Comparison of ENCODE assay signal across 11 cellular contexts in the genomic region with DNA sequence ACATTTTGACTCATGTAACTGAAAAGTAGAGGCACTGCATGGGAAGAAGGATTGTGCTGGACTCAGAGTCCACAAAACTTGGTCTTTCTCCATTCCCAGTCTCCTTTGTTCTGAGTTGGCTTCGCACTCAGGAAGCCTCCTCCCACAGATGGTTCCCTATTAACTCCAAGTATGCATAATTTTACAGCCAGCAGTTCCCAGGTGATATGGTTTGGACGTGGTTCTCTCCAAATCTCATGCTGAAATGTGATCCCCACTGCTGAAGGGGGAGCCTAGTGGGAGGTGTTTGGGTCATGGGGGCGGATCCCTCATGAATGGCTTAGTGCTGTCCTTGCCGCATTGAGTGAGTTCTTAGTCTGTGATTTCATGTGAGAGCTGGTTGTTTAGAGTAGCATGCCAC.
DNase-seq lines count a peak whose midpoint lies in the region; ATAC-seq, FAIRE-seq and TF ChIP-seq lines count a peak whose summit lies in the region.
"Had no signal": no experiment of that assay in that cellular context is flagged by ENCODE, and none has a peak within 500 bp of the region (broad histone marks: within the 10 kb centered on the region; RNA-seq: fewer than 3 reads in every experiment).

No MANE protein-coding gene starts in this region.

- no peak for TF ChIP-seq RAD21 in HepG2 (CRISPR knock-in tag; IDR thresholded peaks at IDR 0.05)

- peak; percentile 43 for DNase-seq in astrocyte (ENCODE audit: low read depth)
- DNase-seq in left colon, result peak; percentile 31 to 52
- DNase-seq in small intestine, result peak; percentile 54
- no peak for DNase-seq in HepG2 (ENCODE audit: low spot score)
- no peak for DNase-seq in SHP77 (lab: John Stamatoyannopoulos, UW)
- DNase-seq: right lobe of liver had no signal

- H3K27me3 Mint-ChIP-seq in astrocyte (ENCODE audit: low read depth, unreplicated experiment), result no peaks in the 10 kb centered on the region

- no peak overlapping the region for H3K4me3 Mint-ChIP-seq in astrocyte (ENCODE audit: unreplicated experiment)
- H3K4me3 Mint-ChIP-seq: stimulated activated naive CD8-positive, alpha-beta T cell treated with anti-CD3 and anti-CD28 coated beads, Interleukin-15, Interleukin-2, amounts not matched to agents 100 ng/mL and 50 ng/mL, for 24 hours had no signal

- H3K36me3 ChIP-seq in HUES48 (ENCODE audit: control insufficient read depth, insufficient read depth, low read length) (no peaks in the 10 kb centered on the region), astrocyte (ENCODE audit: insufficient read depth, low read length) (no peaks in the 10 kb centered on the region), small intestine (ENCODE audit: control insufficient read depth in 2 of 2, insufficient read depth in 2 of 2, low read length in 2 of 2) (no peaks in the 10 kb centered on the region), HepG2 (replicated peaks in 1 of 2; ENCODE audit: control insufficient read depth in 1 of 2, insufficient read depth in 2 of 2, low read length in 2 of 2) (no peaks in the 10 kb centered on the region)
- H3K36me3 ChIP-seq: right lobe of liver had no signal

- no peak for TF ChIP-seq POLR2A in HepG2 (IDR thresholded peaks at IDR 0.05; ENCODE audit: insufficient read depth in 1 of 2, low read depth in 2 of 2, low read length in 2 of 2)

- H3K27ac ChIP-seq in HUES48 (ENCODE audit: low read depth, low read length) (peak overlapping the region; percentile 18), astrocyte (ENCODE audit: low read depth, low read length) (no peak overlapping the region), small intestine (ENCODE audit: low read depth in 1 of 2, low read length in 1 of 2) (peak overlapping the region; percentile 29 to 56), HepG2 (ENCODE audit: extremely low read length, insufficient read depth, low read length) (no peak overlapping the region)
- H3K27ac ChIP-seq: right lobe of liver had no signal

- H3K4me1 Mint-ChIP-seq in astrocyte (ENCODE audit: low read depth, unreplicated experiment), result peaks cover 27% of the 10 kb centered on the region

- CTCF ChIA-PET in HepG2 (lab: Yijun Ruan, JAX; ENCODE audit: low intra/inter-chr PET ratio, low total read pairs), result no interaction called here

- POLR2A ChIA-PET in HepG2 (lab: Yijun Ruan, JAX), result no interaction called here

- H3K4me3 ChIP-seq in HUES48 (ENCODE audit: low read depth, low read length), result no peak overlapping the region
- H3K4me3 ChIP-seq in astrocyte (ENCODE audit: insufficient read depth, low read depth, low read length), result no peak overlapping the region
- H3K4me3 ChIP-seq in small intestine (ENCODE audit: low read depth in 1 of 2, low read length in 2 of 2), result no peak overlapping the region
- no peak overlapping the region for H3K4me3 ChIP-seq in HepG2 (replicated peaks in 1 of 3; ENCODE audit: insufficient read depth in 1 of 3, low read depth in 2 of 3, low read length in 3 of 3)
- H3K4me3 ChIP-seq: right lobe of liver had no signal

- no TSS peak for BruUV-seq in HepG2 (replicated peaks; lab: Mats Ljungman, UMichigan)

- H2AFZ ChIP-seq in astrocyte (ENCODE audit: low read depth, low read length) (no peak overlapping the region), HepG2 (ENCODE audit: low read length) (no peak overlapping the region)

- H3K9me3 ChIP-seq in HUES48 (ENCODE audit: control insufficient read depth, insufficient read depth, low read length) (no peaks in the 10 kb centered on the region), astrocyte (ENCODE audit: insufficient read depth, low read depth, low read length) (no peaks in the 10 kb centered on the region), small intestine (ENCODE audit: control insufficient read depth, low read depth) (no peaks in the 10 kb centered on the region), HepG2 (ENCODE audit: low read length) (no peaks in the 10 kb centered on the region)
- H3K9me3 ChIP-seq: right lobe of liver had no signal

- ATAC-seq in left colon (peak; percentile 65), HG03571 (IDR thresholded peaks at IDR 0.05; ENCODE audit: unreplicated experiment) (no peak), HepG2 (no peak)
- ATAC-seq: esophagus mucosa, right lobe of liver had no signal

- intact Hi-C loops in left colon (cut with DNase I, micrococcal nuclease), result no loop called here
- intact Hi-C loops in HepG2 (cut with micrococcal nuclease; ENCODE audit: unreplicated experiment), result no loop called here

- H4K20me1 ChIP-seq in astrocyte (ENCODE audit: insufficient read depth, low read length) (no peaks in the 10 kb centered on the region), HepG2 (ENCODE audit: insufficient read depth, low read length) (no peaks in the 10 kb centered on the region)

- H3K79me2 ChIP-seq in astrocyte (ENCODE audit: insufficient read depth, low read length) (no peaks in the 10 kb centered on the region), HepG2 (ENCODE audit: insufficient read depth, low read length) (no peaks in the 10 kb centered on the region)

- H3K4me2 ChIP-seq in astrocyte (ENCODE audit: low read length) (no peak overlapping the region), HepG2 (ENCODE audit: low read depth, low read length) (no peak overlapping the region)

- H3K27me3 ChIP-seq in HUES48 (ENCODE audit: control insufficient read depth, insufficient read depth, low read length) (no peaks in the 10 kb centered on the region; the same call in 1 of the 2 replicates), astrocyte (ENCODE audit: insufficient read depth, low read length) (no peaks in the 10 kb centered on the region), small intestine (ENCODE audit: control insufficient read depth in 2 of 2, insufficient read depth in 2 of 2, low read length in 2 of 2) (no peaks in the 10 kb centered on the region), HepG2 (ENCODE audit: control insufficient read depth in 1 of 2, insufficient read depth in 2 of 2, low read length in 2 of 2) (no peaks in the 10 kb centered on the region)
- H3K27me3 ChIP-seq: right lobe of liver had no signal

- TF ChIP-seq CTCF in astrocyte (IDR thresholded peaks at IDR 0.05; ENCODE audit: insufficient read depth, low read depth, low read length), result no peak
- no peak for TF ChIP-seq CTCF in HepG2 (CRISPR knock-in tag; IDR thresholded peaks at IDR 0.05)

- WGBS in small intestine, 3 donors, result 16 to 53% (median 25%) methylated on average over 4 of the region's 4 CpGs
- WGBS in HepG2 (ENCODE audit: low lambda C conversion rate), result 10% methylated on average over 4 of the region's 4 CpGs

- H3K9me3 Mint-ChIP-seq in astrocyte (ENCODE audit: unreplicated experiment), result no peaks in the 10 kb centered on the region
- H3K9me3 Mint-ChIP-seq: stimulated activated naive CD8-positive, alpha-beta T cell treated with anti-CD3 and anti-CD28 coated beads, Interleukin-15, Interleukin-2, amounts not matched to agents 100 ng/mL and 50 ng/mL, for 24 hours had no signal

- TF ChIP-seq EP300 in HepG2 (IDR thresholded peaks at IDR 0.05; ENCODE audit: low read depth in 2 of 2, low read length in 2 of 2) (no peak), HepG2 (CRISPR knock-in tag; IDR thresholded peaks at IDR 0.05; ENCODE audit: borderline replicate concordance) (no peak)

- FAIRE-seq in astrocyte (lab: Jason Lieb, UNC) (no peak), small intestine (lab: Jason Lieb, UNC) (no peak), HepG2 (lab: Jason Lieb, UNC) (no peak)
- FAIRE-seq: colon had no signal

- H3K27ac Mint-ChIP-seq in astrocyte (ENCODE audit: unreplicated experiment), result no peak overlapping the region
- H3K27ac Mint-ChIP-seq: stimulated activated naive CD8-positive, alpha-beta T cell treated with anti-CD3 and anti-CD28 coated beads, Interleukin-15, Interleukin-2, amounts not matched to agents 100 ng/mL and 50 ng/mL, for 24 hours had no signal

- H3K36me3 Mint-ChIP-seq in astrocyte (ENCODE audit: low read depth, unreplicated experiment), result no peaks in the 10 kb centered on the region

- H3K4me1 ChIP-seq in HUES48 (ENCODE audit: control insufficient read depth, insufficient read depth, low read length) (peaks cover 16% of the 10 kb centered on the region; the same call in 1 of the 2 replicates), astrocyte (ENCODE audit: insufficient read depth, low read length) (peaks cover 42% of the 10 kb centered on the region), small intestine (ENCODE audit: control insufficient read depth in 2 of 2, insufficient read depth in 1 of 2, low read depth in 1 of 2, low read length in 1 of 2) (peaks cover 18 to 20% of the 10 kb centered on the region in 2 donors), HepG2 (ENCODE audit: insufficient read depth, low read length) (no peaks in the 10 kb centered on the region)
- H3K4me1 ChIP-seq: right lobe of liver had no signal

- in situ Hi-C loops in HepG2 (cut with HindIII; ENCODE audit: extremely low pct_ligation_motif_present, low pct_unique_long_range_greater_than_20kb), result no loop called here

- no peak overlapping the region for H3K9ac ChIP-seq in HUES48 (ENCODE audit: low read depth, low read length)
- H3K9ac ChIP-seq in astrocyte (ENCODE audit: low read length), result no peak overlapping the region
- no peak overlapping the region for H3K9ac ChIP-seq in HepG2 (ENCODE audit: insufficient read depth, low read depth, low read length)

TF ChIP-seq in HepG2, 621 proteins besides CTCF, POLR2A, EP300 and RAD21:
- no peak for TF ChIP-seq JUND (CRISPR knock-in tag; IDR thresholded peaks at IDR 0.05)
- no peak for TF ChIP-seq GTF2F1 (IDR thresholded peaks at IDR 0.05; ENCODE audit: low read length)
- no peak for TF ChIP-seq NR2F6 (IDR thresholded peaks at IDR 0.05)
- TF ChIP-seq NR2F6 (CRISPR knock-in tag; IDR thresholded peaks at IDR 0.05), result no peak
- no peak for TF ChIP-seq MTF2 (CRISPR knock-in tag; IDR thresholded peaks at IDR 0.05; ENCODE audit: borderline replicate concordance)
- no peak for TF ChIP-seq HCFC1 (IDR thresholded peaks at IDR 0.05; ENCODE audit: low read depth, low read length)
- no peak for TF ChIP-seq AHR (CRISPR knock-in tag; IDR thresholded peaks at IDR 0.05)
- TF ChIP-seq TP53 (CRISPR knock-in tag; conservative IDR thresholded peaks at IDR 0.05), result no peak
- TF ChIP-seq ZNF430 (CRISPR knock-in tag; IDR thresholded peaks at IDR 0.05), result no peak
- TF ChIP-seq HDAC6 (IDR thresholded peaks at IDR 0.05; ENCODE audit: low read depth, low read length), result no peak
- no peak for TF ChIP-seq SETDB1 (CRISPR knock-in tag; IDR thresholded peaks at IDR 0.05; ENCODE audit: borderline replicate concordance)

Comparison
In these comparisons a context has a peak if more than half of its experiments do, and no peak if none do; other contexts are left out.
1. H3K27ac ChIP-seq: peak in HUES48 (single experiment) and small intestine (2 of 2); none in astrocyte (single experiment) and HepG2 (single experiment).
2. DNase-seq: peak in astrocyte (single experiment), left colon (2 of 2) and small intestine (single experiment); none in HepG2 (single experiment) and SHP77 (0 of 2).